Comparison of ENCODE assay signal across 12 cellular contexts in the genomic region with DNA sequence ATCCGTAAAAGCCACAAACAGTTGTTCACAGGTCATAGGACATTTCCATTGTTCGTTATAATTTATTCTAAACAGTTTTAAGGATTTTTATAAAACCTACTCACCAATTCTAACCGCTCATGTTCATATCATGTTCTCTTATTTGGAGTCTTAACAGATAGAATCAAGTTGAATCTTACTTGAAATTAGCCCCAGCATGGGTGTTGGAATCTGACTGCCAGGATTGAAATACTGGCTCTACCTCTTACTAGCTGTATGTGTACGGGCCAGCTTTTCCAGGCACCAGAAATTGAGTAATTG.
DNase-seq lines count a peak whose midpoint lies in the region; ATAC-seq and TF ChIP-seq lines count a peak whose summit lies in the region.
"Had no signal": no experiment of that assay in that cellular context is flagged by ENCODE, and none has a peak within 500 bp of the region (broad histone marks: within the 10 kb centered on the region; RNA-seq: fewer than 3 reads in every experiment).

No MANE protein-coding gene starts in this region.

- CTCF ChIA-PET in RWPE1 (lab: Yijun Ruan, JAX), result interaction anchor here (0.6 to 1.0 kb wide), 7 partner anchors 9 to 417 kb away, joined by 3 to 7 read pairs (median 3); no protein-coding TSS in a partner anchor

- intact Hi-C loops in left lung (cut with DNase I), result loop anchor here in 1 of 2 donors (5.0 to 10.0 kb wide), 3 partner anchors 105 to 652 kb away; partner anchors contain the start of gene CDC14A

- H3K27ac ChIP-seq in 22Rv1 (no peak overlapping the region), RWPE1 (no peak overlapping the region), left lung (no peak overlapping the region)
- H3K27ac ChIP-seq: ascending aorta, skin epidermis, thyroid gland had no signal

- POLR2A ChIA-PET in RWPE1 (lab: Yijun Ruan, JAX; ENCODE audit: low non-redundant PET), result no interaction called here

- peaks cover 0 to 12% of the 10 kb centered on the region in 2 donors for H3K36me3 ChIP-seq in left lung
- H3K36me3 ChIP-seq: ascending aorta, MG63, thyroid gland had no signal

- TF ChIP-seq CTCF in 22Rv1 (IDR thresholded peaks at IDR 0.05) (peak; percentile 56), RWPE1 (conservative IDR thresholded peaks at IDR 0.05; ENCODE audit: low read depth) (peak; percentile 27), left lung (IDR thresholded peaks at IDR 0.05) (peak; percentile 5 to 6)

- no peak overlapping the region for H3K4me3 ChIP-seq in left lung
- H3K4me3 ChIP-seq: ascending aorta, MG63, skin epidermis, thyroid gland had no signal

- H3K9me3 ChIP-seq in left lung, result no peaks in the 10 kb centered on the region
- H3K9me3 ChIP-seq: ascending aorta, MG63, thyroid gland had no signal

- ATAC-seq in GM18517 (IDR thresholded peaks at IDR 0.05; ENCODE audit: unreplicated experiment) (peak; percentile 6), left lung (no peak), HG03520 (IDR thresholded peaks at IDR 0.05; ENCODE audit: unreplicated experiment) (no peak), GM18519 (IDR thresholded peaks at IDR 0.05; ENCODE audit: low FRiP score, unreplicated experiment) (no peak)

- DNase-seq in RWPE1 (ENCODE audit: low spot score) (no peak), left lung (no peak), H4 (ENCODE audit: low spot score) (no peak), cerebellar cortex (ENCODE audit: low spot score) (no peak)

- H3K27me3 ChIP-seq in left lung, result no peaks in the 10 kb centered on the region
- H3K27me3 ChIP-seq: ascending aorta, thyroid gland had no signal

- peaks cover 0 to 17% of the 10 kb centered on the region in 2 donors for H3K4me1 ChIP-seq in left lung
- H3K4me1 ChIP-seq: ascending aorta had no signal

Comparison
In these comparisons a context has a peak if more than half of its experiments do, and no peak if none do; other contexts are left out.
1. CTCF ChIP-seq: peak in every context shown above with its lines; median percentile 56 in 22Rv1; 27 in RWPE1; 6 in left lung.